30 cellular contexts compared by ENCODE assay signal in genomic region chr9:86517475-86517874, GRCh38.
"Had no signal": no experiment of that assay in that cellular context is flagged by ENCODE, and none has a peak within 500 bp of the region (broad histone marks: within the 10 kb centered on the region; RNA-seq: fewer than 3 reads in every experiment).

No MANE protein-coding gene starts in this region.

- H3K4me1 ChIP-seq: adrenal gland, ascending aorta, breast epithelium had no signal

- H3K36me3 ChIP-seq: adrenal gland, ascending aorta, brain microvascular endothelial cell, breast epithelium, cardiac muscle cell had no signal

- H3K9me3 ChIP-seq: adrenal gland, ascending aorta, body of pancreas, breast epithelium had no signal

- H3K27me3 ChIP-seq: adrenal gland, ascending aorta, body of pancreas, brain microvascular endothelial cell, breast epithelium, cardiac muscle cell had no signal

- ATAC-seq: activated naive CD4-positive, alpha-beta T cell treated with anti-CD3 and anti-CD28 coated beads, Interleukin-2, amount 50 U/mL, for 72 hours; activated naive CD8-positive, alpha-beta T cell treated with anti-CD3 and anti-CD28 coated beads, Interleukin-2, amount 50 U/mL, for 24 hours; activated T-cell treated with anti-CD3 and anti-CD28 coated beads, Interleukin-2, amount 50 U/mL, for 4 hours; activated T-cell treated with anti-CD3 and anti-CD28 coated beads, Interleukin-2, amount 50 U/mL, for 72 hours; activated T-helper 17 cell treated with anti-CD3 and anti-CD28 coated beads, Interleukin-2, amount 50 U/mL, for 72 hours; body of pancreas had no signal

- DNase-seq: activated effector memory CD4-positive, alpha-beta T cell treated with anti-CD3 and anti-CD28 coated beads, Interleukin-2, amount 50 U/mL, for 16 hours; activated gamma-delta T cell; activated gamma-delta T cell treated with Interleukin-2 at 50 U/mL for 16 hours; activated naive CD4-positive, alpha-beta T cell; activated naive CD4-positive, alpha-beta T cell treated with anti-CD3 and anti-CD28 coated beads for 36 hours; activated naive CD4-positive, alpha-beta T cell treated with anti-CD3 and anti-CD28 coated beads, Interleukin-2, amount 10 ng/mL, durations not matched to agents 7 days and 5 days; activated naive CD4-positive, alpha-beta T cell treated with anti-CD3 and anti-CD28 coated beads, Interleukin-2, amount 50 U/mL, for 16 hours; activated naive CD4-positive, alpha-beta T cell treated with Interleukin-2 at 50 U/mL for 16 hours; activated naive CD8-positive, alpha-beta T cell treated with anti-CD3 and anti-CD28 coated beads for 36 hours; activated naive CD8-positive, alpha-beta T cell treated with anti-CD3 and anti-CD28 coated beads, Interleukin-2, amount 10 ng/mL, durations not matched to agents 7 days and 5 days; activated naive CD8-positive, alpha-beta T cell treated with anti-CD3 and anti-CD28 coated beads, Interleukin-2, amount 50 U/mL, for 24 hours; activated T-cell treated with anti-CD3 and anti-CD28 coated beads, Interleukin-2, amount 50 U/mL, for 24 hours; activated T-cell treated with anti-CD3 and anti-CD28 coated beads, Interleukin-2, amount 50 U/mL, for 4 hours; activated T-cell treated with anti-CD3 and anti-CD28 coated beads, Interleukin-2, amount 50 U/mL, for 48 hours; activated T-cell treated with anti-CD3 and anti-CD28 coated beads, Interleukin-2, amount 50 U/mL, for 72 hours; adrenal gland; amniotic stem cell; amygdala; anterior cingulate cortex; aorta; body of pancreas; brain microvascular endothelial cell; caudate nucleus; central memory CD4-positive, alpha-beta T cell; cerebellar nuclear complex had no signal

- H3K4me3 ChIP-seq: adrenal gland, ascending aorta, body of pancreas, breast epithelium, cardiac muscle cell had no signal

- H3K27ac ChIP-seq: adrenal gland, ascending aorta, brain microvascular endothelial cell, breast epithelium, cardiac muscle cell had no signal
